1 cellular context compared by ENCODE assay signal in genomic region chr7:2468227-2468626, GRCh38.
TF ChIP-seq lines count a peak whose summit lies in the region.

No MANE protein-coding gene starts in this region.

TF ChIP-seq in GM23338, 12 proteins besides CTCF, POLR2A, EP300 and RAD21 (continued from another document):
- no peak for TF ChIP-seq ZNF462 (CRISPR knock-in tag; IDR thresholded peaks at IDR 0.05)
